9 cellular contexts compared by ENCODE assay signal in the genomic region with DNA sequence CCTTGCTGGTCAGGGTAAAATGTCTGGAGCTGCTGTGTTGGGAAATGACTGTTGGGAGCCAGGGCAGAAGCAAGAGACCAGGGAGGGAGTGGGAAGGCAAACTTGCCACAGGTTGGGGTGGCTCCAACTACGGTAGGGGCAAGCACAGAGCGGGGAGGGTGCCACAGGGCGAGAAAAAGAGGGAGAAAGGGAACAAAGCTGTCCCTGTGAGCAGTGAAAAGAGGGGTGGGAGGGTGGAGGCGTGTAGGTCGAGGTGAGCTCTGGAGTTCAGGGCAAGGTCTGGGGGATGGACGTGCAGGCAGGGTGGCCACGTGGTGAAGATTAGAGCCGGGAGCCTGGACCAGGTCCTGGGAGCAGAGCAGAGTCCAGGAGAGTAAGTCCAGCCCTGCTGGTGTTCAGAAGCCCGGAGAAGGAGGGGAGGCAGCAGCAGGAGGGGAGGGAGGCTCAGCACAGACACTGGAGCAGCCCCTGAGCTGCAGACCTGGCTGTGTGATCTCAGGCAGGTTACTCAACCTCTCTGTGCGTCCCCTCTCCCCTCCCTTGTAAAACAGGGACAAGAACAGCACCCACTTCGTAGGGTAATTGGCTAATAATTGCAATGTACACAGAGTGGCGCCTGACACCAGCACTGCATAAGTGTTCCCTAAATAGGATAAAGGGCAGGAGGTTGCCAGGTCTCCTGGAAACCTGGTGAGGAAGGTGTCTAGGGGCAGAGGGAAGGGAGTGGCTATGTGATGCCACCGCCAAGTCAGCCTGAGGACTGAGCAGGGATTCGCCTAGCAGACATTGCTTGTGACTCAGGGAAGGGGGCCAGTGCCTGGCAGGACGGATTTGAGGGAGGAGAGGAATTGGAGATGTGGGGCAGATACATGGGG. TPM values are rescaled to one million over a fixed set of nuclear protein-coding genes. Genes with fewer than 3 reads are reported as not detected.
DNase-seq lines count a peak whose midpoint lies in the region; FAIRE-seq and TF ChIP-seq lines count a peak whose summit lies in the region.
"Had no signal": no experiment of that assay in that cellular context is flagged by ENCODE, and none has a peak within 500 bp of the region (broad histone marks: within the 10 kb centered on the region; RNA-seq: fewer than 3 reads in every experiment).

No MANE protein-coding gene starts in this region.

- H3K27me3 ChIP-seq in keratinocyte (ENCODE audit: control insufficient read depth, extremely low read depth, insufficient read depth, low read length) (no peaks in the 10 kb centered on the region), stomach (no peaks in the 10 kb centered on the region)

- H3K4me3 Mint-ChIP-seq in T-helper 2 cell treated with Interferon-gamma antibody and Interleukin-4, amounts not matched to agents 5 μg/mL and 100 μg/mL, for 36 hours, result peak overlapping the region; percentile 9
- H3K4me3 Mint-ChIP-seq in activated CD4-positive, alpha-beta memory T cell treated with anti-CD3 and anti-CD28 coated beads for 36 hours, result no peak overlapping the region

- H4K20me1 ChIP-seq in keratinocyte (ENCODE audit: control insufficient read depth, extremely low read depth, insufficient read depth, low read length), result no peaks in the 10 kb centered on the region

- peak overlapping the region; percentile 58 for H3K27ac Mint-ChIP-seq in T-helper 2 cell treated with Interferon-gamma antibody and Interleukin-4, amounts not matched to agents 5 μg/mL and 100 μg/mL, for 36 hours
- peak overlapping the region; percentile 87 for H3K27ac Mint-ChIP-seq in activated CD4-positive, alpha-beta memory T cell treated with anti-CD3 and anti-CD28 coated beads for 36 hours

- peaks cover 40% of the 10 kb centered on the region for H3K4me1 Mint-ChIP-seq in T-helper 2 cell treated with Interferon-gamma antibody and Interleukin-4, amounts not matched to agents 5 μg/mL and 100 μg/mL, for 36 hours (ENCODE audit: low read depth)
- peaks cover 71% of the 10 kb centered on the region for H3K4me1 Mint-ChIP-seq in activated CD4-positive, alpha-beta memory T cell treated with anti-CD3 and anti-CD28 coated beads for 36 hours (ENCODE audit: low read depth)

- POLR2A ChIA-PET in activated CD4-positive, alpha-beta memory T cell treated with anti-CD3 and anti-CD28 coated beads for 36 hours (lab: Charles Lee), result interaction anchor here (0.6 to 1.5 kb wide), 2 partner anchors 21 to 35 kb away, joined by 4 read pairs; no protein-coding TSS in a partner anchor

- 28 to 54% (median 40%) methylated on average over 14 to 15 of the region's 15 CpGs for WGBS in stomach, 5 donors

- TF ChIP-seq CTCF in keratinocyte (optimal IDR thresholded peaks at IDR 0.05 in 1 of 3, IDR thresholded peaks at IDR 0.05 in 1 of 3, conservative IDR thresholded peaks at IDR 0.05 in 1 of 3; ENCODE audit: extremely low read depth in 1 of 3, insufficient read depth in 2 of 3, low read length in 3 of 3), result peak in 1 of 3 experiments; percentile 41
- TF ChIP-seq CTCF in stomach (IDR thresholded peaks at IDR 0.05), result no peak

- no peak for FAIRE-seq in keratinocyte (lab: Jason Lieb, UNC)

- no peak overlapping the region for H3K4me3 ChIP-seq in keratinocyte (ENCODE audit: control insufficient read depth in 2 of 3, extremely low read depth in 1 of 3, insufficient read depth in 2 of 3, low read depth in 1 of 3, low read length in 3 of 3)
- H3K4me3 ChIP-seq in stomach, result no peak overlapping the region

- dilution Hi-C loops in keratinocyte (cut with MboI; ENCODE audit: extremely low pct_ligation_motif_present, low sequenced_read_pairs), result no loop called here

- H3K36me3 ChIP-seq in keratinocyte (ENCODE audit: control insufficient read depth in 2 of 2, extremely low read depth in 1 of 2, insufficient read depth in 2 of 2, low read length in 2 of 2), result no peaks in the 10 kb centered on the region
- H3K36me3 ChIP-seq in stomach, result peaks cover 0 to 4% (median 3%) of the 10 kb centered on the region in 4 donors

- H3K27ac ChIP-seq in keratinocyte (ENCODE audit: control insufficient read depth, insufficient read depth, low read length) (peak overlapping the region; percentile 54), stomach (peak overlapping the region; percentile 60 to 100 (median 98))
- H3K27ac ChIP-seq: WERI-Rb-1 had no signal

- intact Hi-C loops in activated CD4-positive, alpha-beta memory T cell treated with anti-CD3 and anti-CD28 coated beads for 36 hours (cut with micrococcal nuclease), result loop anchor here (1.0 kb wide), 1 partner anchor 21 kb away; no protein-coding TSS in a partner anchor
- intact Hi-C loops in stomach (cut with DNase I; ENCODE audit: low total_unique reads), result loop anchor here (10.0 kb wide), 1 partner anchor 54 kb away; a partner anchor contains a TSS

- peaks cover 17% of the 10 kb centered on the region for H3K79me2 ChIP-seq in keratinocyte (ENCODE audit: control insufficient read depth, insufficient read depth, low read length)

- no peak overlapping the region for H2AFZ ChIP-seq in keratinocyte (ENCODE audit: control insufficient read depth, low read length)

- H3K9ac ChIP-seq in keratinocyte (ENCODE audit: control insufficient read depth, extremely low read depth, insufficient read depth, low read length), result peak overlapping the region; percentile 28

- no peaks in the 10 kb centered on the region for H3K27me3 Mint-ChIP-seq in T-helper 2 cell treated with Interferon-gamma antibody and Interleukin-4, amounts not matched to agents 5 μg/mL and 100 μg/mL, for 36 hours (ENCODE audit: low read depth)
- H3K27me3 Mint-ChIP-seq in activated CD4-positive, alpha-beta memory T cell treated with anti-CD3 and anti-CD28 coated beads for 36 hours, result no peaks in the 10 kb centered on the region

- H3K9me3 ChIP-seq in keratinocyte (ENCODE audit: control insufficient read depth, low read depth, low read length) (peaks cover 2% of the 10 kb centered on the region), stomach (no peaks in the 10 kb centered on the region)

- H3K36me3 Mint-ChIP-seq in T-helper 2 cell treated with Interferon-gamma antibody and Interleukin-4, amounts not matched to agents 5 μg/mL and 100 μg/mL, for 36 hours (ENCODE audit: low read depth), result peaks cover 11% of the 10 kb centered on the region
- peaks cover 7% of the 10 kb centered on the region for H3K36me3 Mint-ChIP-seq in activated CD4-positive, alpha-beta memory T cell treated with anti-CD3 and anti-CD28 coated beads for 36 hours

- no peak for TF ChIP-seq POLR2A in stomach (IDR thresholded peaks at IDR 0.05)

- H3K4me2 ChIP-seq in keratinocyte (ENCODE audit: control insufficient read depth, extremely low read depth, insufficient read depth, low read depth, low read length), result no peak overlapping the region

- no peak for DNase-seq in T-helper 2 cell treated with Interferon-gamma antibody and Interleukin-4, amounts not matched to agents 5 μg/mL and 100 μg/mL, for 36 hours (ENCODE audit: low spot score)
- no peak for DNase-seq in T-helper 2 cell
- no peak for DNase-seq in activated CD4-positive, alpha-beta memory T cell treated with anti-CD3 and anti-CD28 coated beads for 36 hours
- DNase-seq in keratinocyte (ENCODE audit: low read depth, low spot score), result no peak
- DNase-seq in stomach, result peak; percentile 60
- no peak for DNase-seq in NCI-H345 treated with DMSO at 0.1 percent for 48 hours (lab: John Stamatoyannopoulos, UW; ENCODE audit: unreplicated experiment)
- no peak for DNase-seq in NCI-H187 (lab: John Stamatoyannopoulos, UW)
- no peak for DNase-seq in HCEC 1CT
- DNase-seq: WERI-Rb-1 had no signal

- H3K4me1 ChIP-seq in keratinocyte (ENCODE audit: control insufficient read depth, extremely low read depth, insufficient read depth, low read length) (peaks cover 37% of the 10 kb centered on the region), stomach (peaks cover 58 to 83% (median 68%) of the 10 kb centered on the region in 4 donors)

- CTCF ChIA-PET in activated CD4-positive, alpha-beta memory T cell treated with anti-CD3 and anti-CD28 coated beads for 36 hours (lab: Charles Lee), result interaction anchor here (0.6 kb wide), 1 partner anchor 1000 kb away, joined by 3 read pairs; no protein-coding TSS in a partner anchor

- no peaks in the 10 kb centered on the region for H3K9me1 ChIP-seq in keratinocyte (ENCODE audit: control insufficient read depth, extremely low read depth, insufficient read depth, low read length)

- no peak for TF ChIP-seq EP300 in stomach (IDR thresholded peaks at IDR 0.05)

- peaks cover 6% of the 10 kb centered on the region for H3K9me3 Mint-ChIP-seq in T-helper 2 cell treated with Interferon-gamma antibody and Interleukin-4, amounts not matched to agents 5 μg/mL and 100 μg/mL, for 36 hours
- peaks cover 6% of the 10 kb centered on the region for H3K9me3 Mint-ChIP-seq in activated CD4-positive, alpha-beta memory T cell treated with anti-CD3 and anti-CD28 coated beads for 36 hours

RNA-seq across cellular contexts. Expression of a gene that starts 3.2 kb away (rescaled TPM):
- 100 to 1,000 TPM; 204 to 207 TPM for total RNA-seq in activated CD4-positive, alpha-beta memory T cell treated with anti-CD3 and anti-CD28 coated beads for 36 hours
- 178 to 229 TPM (median 200 TPM) in 3 replicates for polyA plus RNA-seq in keratinocyte
- 36.7 TPM for polyA plus RNA-seq in keratinocyte (2011; ENCODE audit: low read depth)
- polyA plus RNA-seq in keratinocyte (2011; cell fraction: cytosol; rRNA removed), result 91.1 and 188 TPM in 2 replicates
- 67.8 and 76.3 TPM in 2 replicates for polyA plus RNA-seq in keratinocyte (2011; cell fraction: nucleus; rRNA removed)
- polyA plus RNA-seq in keratinocyte (2012; ENCODE audit: low replicate concordance), result 121 and 290 TPM in 2 replicates
- 137 to 213 TPM (median 150 TPM) in 3 replicates for polyA minus RNA-seq in keratinocyte
- polyA minus RNA-seq in keratinocyte (2011; cell fraction: cytosol; rRNA and poly(A)+ RNA removed), result 236 TPM
- 34.9 and 42.6 TPM in 2 replicates for polyA minus RNA-seq in keratinocyte (2011; cell fraction: nucleus; rRNA and poly(A)+ RNA removed)
- 100 to 1,000 TPM in 1 of 5 donors, 10 to 100 TPM in 4; 24.5 to 361 (median 40.6) TPM for total RNA-seq in stomach
- polyA plus RNA-seq in stomach, result 100 to 1,000 TPM; 109 to 128 (median 123) TPM

RNA-seq across cellular contexts. Expression of a gene that starts 5.4 kb away (rescaled TPM):
- total RNA-seq in activated CD4-positive, alpha-beta memory T cell treated with anti-CD3 and anti-CD28 coated beads for 36 hours, result 100 to 1,000 TPM; 274 to 275 TPM
- 193 to 279 TPM (median 243 TPM) in 3 replicates for polyA plus RNA-seq in keratinocyte
- polyA plus RNA-seq in keratinocyte (2011; ENCODE audit: low read depth), result 60.6 TPM
- 222 and 463 TPM in 2 replicates for polyA plus RNA-seq in keratinocyte (2011; cell fraction: cytosol; rRNA removed)
- 106 and 126 TPM in 2 replicates for polyA plus RNA-seq in keratinocyte (2011; cell fraction: nucleus; rRNA removed)
- polyA plus RNA-seq in keratinocyte (2012; ENCODE audit: low replicate concordance), result 311 and 442 TPM in 2 replicates
- 86.1 to 197 TPM (median 110 TPM) in 3 replicates for polyA minus RNA-seq in keratinocyte
- polyA minus RNA-seq in keratinocyte (2011; cell fraction: cytosol; rRNA and poly(A)+ RNA removed), result 240 TPM
- polyA minus RNA-seq in keratinocyte (2011; cell fraction: nucleus; rRNA and poly(A)+ RNA removed), result 33.0 and 50.3 TPM in 2 replicates
- total RNA-seq in stomach, result 100 to 1,000 TPM in 4 of 5 donors, 10 to 100 TPM in 1; 90.0 to 710 (median 158) TPM
- 100 to 1,000 TPM; 433 to 532 (median 509) TPM for polyA plus RNA-seq in stomach

RNA-seq across cellular contexts. Expression of a gene that starts 31.4 kb away (rescaled TPM):
- total RNA-seq in activated CD4-positive, alpha-beta memory T cell treated with anti-CD3 and anti-CD28 coated beads for 36 hours, result 100 to 1,000 TPM; 136 to 142 TPM
- polyA plus RNA-seq in keratinocyte, result 0.56 to 1.3 TPM (median 1.1 TPM) in 3 replicates
- 0.85 TPM for polyA plus RNA-seq in keratinocyte (2011; ENCODE audit: low read depth)
- 0.33 and 1.3 TPM in 2 replicates for polyA plus RNA-seq in keratinocyte (2011; cell fraction: cytosol; rRNA removed)
- 1.5 and 2.9 TPM in 2 replicates for polyA plus RNA-seq in keratinocyte (2011; cell fraction: nucleus; rRNA removed)
- polyA plus RNA-seq in keratinocyte (2012; ENCODE audit: low replicate concordance), result 3.3 and 7.0 TPM in 2 replicates
- 0.51 to 3.4 TPM (median 1.3 TPM) in 3 replicates for polyA minus RNA-seq in keratinocyte
- 6.5 TPM for polyA minus RNA-seq in keratinocyte (2011; cell fraction: cytosol; rRNA and poly(A)+ RNA removed)
- polyA minus RNA-seq in keratinocyte (2011; cell fraction: nucleus; rRNA and poly(A)+ RNA removed), result 1.4 and 3.4 TPM in 2 replicates
- 100 to 1,000 TPM in 1 of 5 donors, 10 to 100 TPM in 4; 14.3 to 211 (median 22.3) TPM for total RNA-seq in stomach
- 10 to 100 TPM; 12.2 to 15.4 (median 14.0) TPM for polyA plus RNA-seq in stomach

RNA-seq across cellular contexts. Expression of a gene that starts 58.5 kb away (rescaled TPM):
- 10 to 100 TPM; 28.3 to 29.3 TPM for total RNA-seq in activated CD4-positive, alpha-beta memory T cell treated with anti-CD3 and anti-CD28 coated beads for 36 hours
- polyA plus RNA-seq in keratinocyte (7.4 to 11.0 TPM (median 7.9 TPM) in 3 replicates), stomach (10 to 100 TPM; 14.2 to 31.6 (median 22.0) TPM)
- polyA plus RNA-seq in keratinocyte (2011; ENCODE audit: low read depth), result 19.5 TPM
- 2.5 and 4.0 TPM in 2 replicates for polyA plus RNA-seq in keratinocyte (2011; cell fraction: cytosol; rRNA removed)
- 52.2 and 76.0 TPM in 2 replicates for polyA plus RNA-seq in keratinocyte (2011; cell fraction: nucleus; rRNA removed)
- 24.8 and 30.3 TPM in 2 replicates for polyA plus RNA-seq in keratinocyte (2012; ENCODE audit: low replicate concordance)
- polyA minus RNA-seq in keratinocyte, result 15.3 to 35.6 TPM (median 15.8 TPM) in 3 replicates
- 27.8 TPM for polyA minus RNA-seq in keratinocyte (2011; cell fraction: cytosol; rRNA and poly(A)+ RNA removed)
- 58.4 and 58.8 TPM in 2 replicates for polyA minus RNA-seq in keratinocyte (2011; cell fraction: nucleus; rRNA and poly(A)+ RNA removed)
- total RNA-seq in stomach, result 100 to 1,000 TPM in 1 of 5 donors, 10 to 100 TPM in 3, 1 to 10 TPM in 1; 5.1 to 144 (median 38.8) TPM
